Comparison of ENCODE assay signal across 19 cellular contexts in the genomic region with DNA sequence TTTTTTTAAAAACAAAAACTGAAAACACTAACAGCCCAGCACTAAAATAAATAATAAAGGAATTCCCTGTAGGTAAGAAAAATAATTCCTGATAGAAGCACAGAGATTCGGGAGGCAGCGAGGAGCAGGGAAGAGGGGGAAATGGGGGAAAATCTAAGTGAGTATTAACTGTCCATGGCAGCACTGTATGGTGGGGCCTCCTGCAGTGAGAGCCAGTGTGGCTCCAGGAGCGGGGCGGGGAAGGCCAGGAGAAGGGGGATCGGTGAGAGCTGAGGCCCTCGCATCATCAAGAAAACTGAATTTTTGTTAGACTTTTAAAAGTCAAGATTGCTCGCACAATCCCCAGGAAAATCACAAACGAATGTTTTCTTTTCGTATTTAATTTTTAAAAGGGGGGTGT.
"Had no signal": no experiment of that assay in that cellular context is flagged by ENCODE, and none has a peak within 500 bp of the region (broad histone marks: within the 10 kb centered on the region; RNA-seq: fewer than 3 reads in every experiment).

No MANE protein-coding gene starts in this region.

- H3K36me3 ChIP-seq: heart left ventricle, ovary, uterus had no signal

- H3K4me1 ChIP-seq: heart left ventricle, uterus had no signal

- H3K4me3 ChIP-seq: heart left ventricle, mucosa of descending colon, ovary, uterus had no signal

- FAIRE-seq: endometrium, frontal cortex, islet of Langerhans, small intestine had no signal

- H3K27ac ChIP-seq: heart left ventricle, ovary, uterus had no signal

- ATAC-seq: esophagus mucosa; heart left ventricle; left lobe of liver; naive thymus-derived CD8-positive, alpha-beta T cell had no signal

- H3K9me3 ChIP-seq: heart left ventricle, mucosa of descending colon, ovary, uterus had no signal

- H3K27me3 ChIP-seq: ovary, uterus had no signal

- H3K27ac Mint-ChIP-seq: naive thymus-derived CD8-positive, alpha-beta T cell; progenitor cell of endocrine pancreas had no signal

- H3K4me1 Mint-ChIP-seq: naive thymus-derived CD8-positive, alpha-beta T cell had no signal

- H3K9me3 Mint-ChIP-seq: naive thymus-derived CD8-positive, alpha-beta T cell had no signal

- DNase-seq: effector memory CD4-positive, alpha-beta T cell; heart left ventricle; hypothalamus; mammary epithelial cell; mucosa of descending colon; naive thymus-derived CD8-positive, alpha-beta T cell; ovary; right cardiac atrium; stimulated activated CD4-positive, alpha-beta T cell treated with anti-CD3 and anti-CD28 coated beads, Interleukin-12 subunit alpha, Interleukin-12 subunit beta, amount 100 ng/mL, for 4 hours; stimulated activated naive CD4-positive, alpha-beta T cell treated with Interleukin-2 at 50 U/mL for 16 hours; trophoblast cell; uterus had no signal

- H3K27me3 Mint-ChIP-seq: progenitor cell of endocrine pancreas had no signal

- H3K4me3 Mint-ChIP-seq: naive thymus-derived CD8-positive, alpha-beta T cell had no signal
